Comparison of ENCODE assay signal across 34 cellular contexts in the genomic region with DNA sequence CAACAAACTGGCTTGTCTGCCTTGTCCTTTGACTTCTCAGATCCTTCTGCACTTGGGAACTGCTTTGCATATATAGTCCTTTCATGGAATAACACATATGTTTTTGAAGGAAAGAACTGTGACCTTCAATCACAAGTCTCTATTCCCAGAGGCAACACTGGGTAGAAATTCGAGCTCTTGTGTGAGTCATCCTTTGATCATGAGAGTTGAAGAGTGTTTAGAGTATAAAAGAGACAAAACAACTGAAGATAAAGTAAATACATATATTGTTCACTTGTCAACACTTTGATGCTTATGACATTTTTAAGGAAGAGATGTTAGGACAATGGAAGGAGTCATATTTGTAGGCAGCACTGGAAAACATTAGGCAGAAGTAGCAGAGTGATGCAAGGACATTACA. TPM values are rescaled to one million over a fixed set of nuclear protein-coding genes. Genes with fewer than 3 reads are reported as not detected.
"Had no signal": no experiment of that assay in that cellular context is flagged by ENCODE, and none has a peak within 500 bp of the region (broad histone marks: within the 10 kb centered on the region; RNA-seq: fewer than 3 reads in every experiment).

No MANE protein-coding gene starts in this region.

- H3K27ac ChIP-seq: adrenal gland, body of pancreas, cardiac muscle cell, esophagus muscularis mucosa, gastroesophageal sphincter, hepatocyte, right atrium auricular region, stomach, thyroid gland, upper lobe of right lung had no signal

- H3K4me1 ChIP-seq: body of pancreas, esophagus muscularis mucosa, gastroesophageal sphincter, right atrium auricular region, stomach, thyroid gland, upper lobe of right lung had no signal

- DNase-seq: activated CD4-positive, alpha-beta memory T cell treated with anti-CD3 and anti-CD28 coated beads for 36 hours; activated CD4-positive, alpha-beta T cell treated with anti-CD3 and anti-CD28 coated beads, Interleukin-2, amount 10 ng/mL, durations not matched to agents 24 days and 14 days; activated CD4-positive, CD25-positive, alpha-beta regulatory T cell treated with anti-CD3 and anti-CD28 coated beads, Interleukin-2, amount 50 U/mL, for 72 hours; activated CD8-positive, alpha-beta memory T cell treated with anti-CD3 and anti-CD28 coated beads, Interleukin-2, amount 50 U/mL, for 4 hours; activated effector memory CD4-positive, alpha-beta T cell treated with anti-CD3 and anti-CD28 coated beads, Interleukin-2, amount 50 U/mL, for 16 hours; activated naive CD4-positive, alpha-beta T cell treated with anti-CD3 and anti-CD28 coated beads for 36 hours; activated naive CD8-positive, alpha-beta T cell treated with anti-CD3 and anti-CD28 coated beads for 36 hours; activated T-cell treated with anti-CD3 and anti-CD28 coated beads, Interleukin-2, amount 50 U/mL, for 1 hour; adrenal gland; aorta; body of pancreas; kidney; naive thymus-derived CD4-positive, alpha-beta T cell; occipital lobe; stimulated activated CD4-positive, alpha-beta T cell treated with anti-CD3 and anti-CD28 coated beads, Interleukin-15, amount 100 ng/mL, for 24 hours; stimulated activated CD4-positive, alpha-beta T cell treated with anti-CD3 and anti-CD28 coated beads, Interleukin-2, amount 100 ng/mL, for 24 hours; stimulated activated naive B cell treated with anti-CD40 and anti-IgM and Interleukin-4, amounts not matched to agents 10 μg/mL and 1 μg/mL and 100 μg/mL, for 72 hours; stomach; T-helper 2 cell; thyroid gland; upper lobe of right lung had no signal

- H3K4me3 ChIP-seq: adrenal gland, body of pancreas, cardiac muscle cell, esophagus muscularis mucosa, gastroesophageal sphincter, hepatocyte, right atrium auricular region, stomach, thyroid gland, upper lobe of right lung had no signal

- ATAC-seq: body of pancreas; gastroesophageal sphincter; naive thymus-derived CD4-positive, alpha-beta T cell; stimulated activated naive B cell treated with anti-CD40 and anti-IgM and Interleukin-4, amounts not matched to agents 10 μg/mL and 1 μg/mL and 100 μg/mL, for 72 hours; upper lobe of right lung had no signal

- H3K27me3 ChIP-seq: adrenal gland, cardiac muscle cell, hepatocyte, right atrium auricular region, thyroid gland had no signal

- H2AFZ ChIP-seq: hepatocyte had no signal

- H3K4me2 ChIP-seq: hepatocyte had no signal

- H3K36me3 ChIP-seq: adrenal gland, cardiac muscle cell, esophagus muscularis mucosa, gastroesophageal sphincter, right atrium auricular region, stomach, thyroid gland, upper lobe of right lung had no signal

- H3K79me2 ChIP-seq: hepatocyte had no signal

- H3K9me3 ChIP-seq: adrenal gland, body of pancreas, right atrium auricular region, thyroid gland, upper lobe of right lung had no signal

RNA-seq across cellular contexts. Expression of a gene that starts 5.2 kb away (rescaled TPM):
- total RNA-seq: activated CD4-positive, alpha-beta memory T cell treated with anti-CD3 and anti-CD28 coated beads for 36 hours; activated CD4-positive, alpha-beta T cell treated with anti-CD3 and anti-CD28 coated beads, Interleukin-2, amount 10 ng/mL, durations not matched to agents 24 days and 14 days; activated CD8-positive, alpha-beta memory T cell treated with anti-CD3 and anti-CD28 coated beads for 36 hours; activated naive CD4-positive, alpha-beta T cell treated with anti-CD3 and anti-CD28 coated beads for 36 hours; activated naive CD8-positive, alpha-beta T cell treated with anti-CD3 and anti-CD28 coated beads for 36 hours; activated T-helper 1 cell treated with anti-CD3 and anti-CD28 coated beads, Interleukin-12 subunit alpha, Interleukin-12 subunit beta, Interleukin-2, Interleukin-4 antibody, amounts not matched to agents 30 ng/mL and 10 ng/mL and 1 ng/mL, durations not matched to agents 14 hours and 24 hours and 36 hours; aorta; body of pancreas; cardiac muscle cell; chondrocyte; endothelial cell of umbilical vein; gastroesophageal sphincter; hepatocyte; kidney; mesothelial cell of epicardium; naive thymus-derived CD4-positive, alpha-beta T cell; neural crest cell; occipital lobe; pulmonary artery endothelial cell; right atrium auricular region; stomach; thyroid gland; upper lobe of right lung had no signal
- polyA plus RNA-seq: aorta; cardiac muscle cell; endothelial cell of umbilical vein; hepatocyte; naive thymus-derived CD4-positive, alpha-beta T cell; stomach had no signal

RNA-seq across cellular contexts. Expression of a gene that starts 5.2 kb away (rescaled TPM):
- total RNA-seq: activated CD4-positive, alpha-beta memory T cell treated with anti-CD3 and anti-CD28 coated beads for 36 hours; activated CD4-positive, alpha-beta T cell treated with anti-CD3 and anti-CD28 coated beads, Interleukin-2, amount 10 ng/mL, durations not matched to agents 24 days and 14 days; activated CD8-positive, alpha-beta memory T cell treated with anti-CD3 and anti-CD28 coated beads for 36 hours; activated naive CD4-positive, alpha-beta T cell treated with anti-CD3 and anti-CD28 coated beads for 36 hours; activated naive CD8-positive, alpha-beta T cell treated with anti-CD3 and anti-CD28 coated beads for 36 hours; activated T-helper 1 cell treated with anti-CD3 and anti-CD28 coated beads, Interleukin-12 subunit alpha, Interleukin-12 subunit beta, Interleukin-2, Interleukin-4 antibody, amounts not matched to agents 30 ng/mL and 10 ng/mL and 1 ng/mL, durations not matched to agents 14 hours and 24 hours and 36 hours; aorta; body of pancreas; cardiac muscle cell; chondrocyte; endothelial cell of umbilical vein; gastroesophageal sphincter; mesothelial cell of epicardium; naive thymus-derived CD4-positive, alpha-beta T cell; neural crest cell; occipital lobe; pulmonary artery endothelial cell; right atrium auricular region; stomach; upper lobe of right lung had no signal
- polyA plus RNA-seq: cardiac muscle cell; endothelial cell of umbilical vein; naive thymus-derived CD4-positive, alpha-beta T cell; stomach had no signal

RNA-seq across cellular contexts. Expression of a gene that starts 8.5 kb away (rescaled TPM):
- total RNA-seq: activated CD4-positive, alpha-beta memory T cell treated with anti-CD3 and anti-CD28 coated beads for 36 hours; activated CD4-positive, alpha-beta T cell treated with anti-CD3 and anti-CD28 coated beads, Interleukin-2, amount 10 ng/mL, durations not matched to agents 24 days and 14 days; activated CD8-positive, alpha-beta memory T cell treated with anti-CD3 and anti-CD28 coated beads for 36 hours; activated naive CD4-positive, alpha-beta T cell treated with anti-CD3 and anti-CD28 coated beads for 36 hours; activated naive CD8-positive, alpha-beta T cell treated with anti-CD3 and anti-CD28 coated beads for 36 hours; activated T-helper 1 cell treated with anti-CD3 and anti-CD28 coated beads, Interleukin-12 subunit alpha, Interleukin-12 subunit beta, Interleukin-2, Interleukin-4 antibody, amounts not matched to agents 30 ng/mL and 10 ng/mL and 1 ng/mL, durations not matched to agents 14 hours and 24 hours and 36 hours; adrenal gland; aorta; body of pancreas; cardiac muscle cell; chondrocyte; endothelial cell of umbilical vein; esophagus muscularis mucosa; gastroesophageal sphincter; hepatocyte; kidney; lower leg skin; mesothelial cell of epicardium; naive thymus-derived CD4-positive, alpha-beta T cell; neural crest cell; occipital lobe; pulmonary artery endothelial cell; right atrium auricular region; stomach; thyroid gland; upper lobe of right lung had no signal
- polyA plus RNA-seq: adrenal gland; aorta; cardiac muscle cell; endothelial cell of umbilical vein; hepatocyte; naive thymus-derived CD4-positive, alpha-beta T cell; stomach had no signal

RNA-seq across cellular contexts. Expression of a gene that starts 45.7 kb away (rescaled TPM):
- total RNA-seq: activated CD4-positive, alpha-beta memory T cell treated with anti-CD3 and anti-CD28 coated beads for 36 hours; activated CD4-positive, alpha-beta T cell treated with anti-CD3 and anti-CD28 coated beads, Interleukin-2, amount 10 ng/mL, durations not matched to agents 24 days and 14 days; activated CD8-positive, alpha-beta memory T cell treated with anti-CD3 and anti-CD28 coated beads for 36 hours; activated naive CD4-positive, alpha-beta T cell treated with anti-CD3 and anti-CD28 coated beads for 36 hours; activated naive CD8-positive, alpha-beta T cell treated with anti-CD3 and anti-CD28 coated beads for 36 hours; activated T-helper 1 cell treated with anti-CD3 and anti-CD28 coated beads, Interleukin-12 subunit alpha, Interleukin-12 subunit beta, Interleukin-2, Interleukin-4 antibody, amounts not matched to agents 30 ng/mL and 10 ng/mL and 1 ng/mL, durations not matched to agents 14 hours and 24 hours and 36 hours; adrenal gland; aorta; body of pancreas; cardiac muscle cell; chondrocyte; endothelial cell of umbilical vein; esophagus muscularis mucosa; gastroesophageal sphincter; hepatocyte; kidney; lower leg skin; mesothelial cell of epicardium; naive thymus-derived CD4-positive, alpha-beta T cell; neural crest cell; occipital lobe; pulmonary artery endothelial cell; right atrium auricular region; stomach; thyroid gland; upper lobe of right lung had no signal
- polyA plus RNA-seq: adrenal gland; aorta; cardiac muscle cell; endothelial cell of umbilical vein; hepatocyte; naive thymus-derived CD4-positive, alpha-beta T cell; stomach had no signal
